ENCODE assay signal across 11 cellular contexts in the genomic region with DNA sequence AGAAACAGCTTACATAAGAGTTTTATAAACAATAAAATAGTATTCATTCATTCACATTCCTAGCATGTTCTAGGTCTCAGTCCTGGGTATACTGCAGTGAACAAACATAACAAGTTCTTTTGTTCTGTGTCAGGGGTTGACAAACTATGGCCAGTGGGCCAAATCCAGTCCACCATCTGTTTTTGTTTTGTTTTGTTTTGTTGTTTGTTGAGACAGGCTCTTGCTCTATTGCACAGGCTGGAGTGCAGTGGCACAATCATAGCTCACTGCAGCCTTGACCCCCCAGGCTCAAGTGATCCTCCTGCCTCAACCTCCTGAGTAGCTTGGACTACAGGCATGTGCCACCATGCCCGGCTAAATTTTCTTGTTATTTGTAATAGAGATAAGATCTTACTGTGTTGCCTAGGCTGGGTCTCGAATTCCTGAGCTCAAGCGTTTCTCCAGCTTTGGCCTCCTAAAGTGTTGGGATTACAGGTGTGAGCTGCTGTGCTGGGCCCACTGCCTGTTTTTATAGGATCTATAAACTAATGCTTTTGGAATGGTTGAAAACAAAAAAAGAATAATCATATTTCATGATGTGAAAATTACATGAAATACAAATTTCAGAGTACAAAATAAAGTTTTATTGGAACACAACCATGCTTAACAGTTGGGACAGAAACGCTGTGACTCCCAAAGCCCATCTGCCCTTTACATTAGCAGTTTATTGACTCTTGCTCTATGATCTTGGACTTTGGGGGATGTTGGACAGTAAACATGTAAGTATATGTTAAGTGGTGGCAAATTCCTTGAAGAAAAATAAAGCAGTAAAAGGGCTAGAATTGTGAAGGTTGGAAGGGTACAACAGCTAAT. TPM values are rescaled to one million over a fixed set of nuclear protein-coding genes. Genes with fewer than 3 reads are reported as not detected.
A peak's percentile ranks its signal among the peaks of the same experiment; 100 is the strongest.
DNase-seq lines count a peak whose midpoint lies in the region; ATAC-seq, FAIRE-seq and TF ChIP-seq lines count a peak whose summit lies in the region.
"Had no signal": no experiment of that assay in that cellular context is flagged by ENCODE, and none has a peak within 500 bp of the region (broad histone marks: within the 10 kb centered on the region; RNA-seq: fewer than 3 reads in every experiment).

No MANE protein-coding gene starts in this region.

- peaks cover 3% of the 10 kb centered on the region for H3K9me1 ChIP-seq in keratinocyte (ENCODE audit: control insufficient read depth, extremely low read depth, insufficient read depth, low read length)

- CTCF ChIA-PET in A549 (lab: Yijun Ruan, JAX) (interaction anchor here (0.8 to 1.5 kb wide), 6 partner anchors 10 to 135 kb away, joined by 3 to 4 read pairs (median 3); a partner anchor contains a TSS), HEK293 (lab: Yijun Ruan, JAX) (interaction anchor here (0.5 to 1.4 kb wide), 6 partner anchors 10 to 1582 kb away, joined by 3 to 7 read pairs (median 4); no protein-coding TSS in a partner anchor), mammary epithelial cell (lab: Charles Lee; ENCODE audit: low non-redundant PET) (no interaction called here)

- H3K9me3 ChIP-seq in A549 = no peaks in the 10 kb centered on the region
- H3K9me3 ChIP-seq in HEK293 (ENCODE audit: control insufficient read depth, insufficient read depth, low read depth, low read length) = no peaks in the 10 kb centered on the region
- H3K9me3 ChIP-seq in mammary epithelial cell (replicated peaks; ENCODE audit: insufficient read depth, low read length) = no peaks in the 10 kb centered on the region
- no peaks in the 10 kb centered on the region for H3K9me3 ChIP-seq in keratinocyte (ENCODE audit: control insufficient read depth, low read depth, low read length)

- H3K27ac Mint-ChIP-seq in activated T-helper 2 cell treated with anti-CD3 and anti-CD28 coated beads, Interferon-gamma antibody, Interleukin-2, Interleukin-4, amounts not matched to agents 10 μg/mL and 5 μg/mL and 100 μg/mL, durations not matched to agents 14 hours and 24 hours and 36 hours = no peak overlapping the region

- dilution Hi-C loops in mammary epithelial cell (cut with HindIII; ENCODE audit: low sequenced_read_pairs) (no loop called here), keratinocyte (cut with MboI; ENCODE audit: extremely low pct_ligation_motif_present, low sequenced_read_pairs) (no loop called here)

- H3K9me3 Mint-ChIP-seq in activated T-helper 2 cell treated with anti-CD3 and anti-CD28 coated beads, Interferon-gamma antibody, Interleukin-2, Interleukin-4, amounts not matched to agents 10 μg/mL and 5 μg/mL and 100 μg/mL, durations not matched to agents 14 hours and 24 hours and 36 hours = no peaks in the 10 kb centered on the region

- H3K9ac ChIP-seq in mammary epithelial cell (ENCODE audit: insufficient read depth, low read length) = peak overlapping the region; percentile 14
- peak overlapping the region; percentile 19 for H3K9ac ChIP-seq in keratinocyte (ENCODE audit: control insufficient read depth, extremely low read depth, insufficient read depth, low read length)

- WGBS in A549 (ENCODE audit: missing lambda C conversion rate) = 6% methylated on average over 4 of the region's 4 CpGs
- WGBS in mammary epithelial cell (ENCODE audit: low coverage, missing lambda C conversion rate) = 18% methylated on average over 4 of the region's 4 CpGs

- no peaks in the 10 kb centered on the region for H3K27me3 Mint-ChIP-seq in activated T-helper 2 cell treated with anti-CD3 and anti-CD28 coated beads, Interferon-gamma antibody, Interleukin-2, Interleukin-4, amounts not matched to agents 10 μg/mL and 5 μg/mL and 100 μg/mL, durations not matched to agents 14 hours and 24 hours and 36 hours (ENCODE audit: low read depth)

- TF ChIP-seq CTCF in A549 (IDR thresholded peaks at IDR 0.05) (no peak), HEK293 (tag by site-specific recombination; IDR thresholded peaks at IDR 0.05) (no peak), mammary epithelial cell (conservative IDR thresholded peaks at IDR 0.05 in 1 of 2, IDR thresholded peaks at IDR 0.05 in 1 of 2; ENCODE audit: extremely low read depth in 1 of 2, insufficient read depth in 1 of 2, low read depth in 1 of 2, low read length in 2 of 2) (no peak), keratinocyte (optimal IDR thresholded peaks at IDR 0.05 in 1 of 3, IDR thresholded peaks at IDR 0.05 in 1 of 3, conservative IDR thresholded peaks at IDR 0.05 in 1 of 3; ENCODE audit: extremely low read depth in 1 of 3, insufficient read depth in 2 of 3, low read length in 3 of 3) (no peak)

- H3K79me2 ChIP-seq in mammary epithelial cell (ENCODE audit: insufficient read depth, low read length) (peaks cover 86% of the 10 kb centered on the region), keratinocyte (ENCODE audit: control insufficient read depth, insufficient read depth, low read length) (peaks cover 82% of the 10 kb centered on the region)

- H3K27ac ChIP-seq in A549 (peak overlapping the region; percentile 48 to 84), HEK293 (ENCODE audit: extremely low read depth, low read depth, low read length) (peak overlapping the region; percentile 38; the same call in 1 of the 2 replicates), mammary epithelial cell (ENCODE audit: insufficient read depth, low read depth, low read length) (peak overlapping the region; percentile 83), keratinocyte (ENCODE audit: control insufficient read depth, insufficient read depth, low read length) (peak overlapping the region; percentile 56)

- TF ChIP-seq POLR2A in A549 (IDR thresholded peaks at IDR 0.05; ENCODE audit: low read length) = no peak

- POLR2A ChIA-PET in A549 (lab: Yijun Ruan, JAX) (no interaction called here), HEK293 (lab: Yijun Ruan, JAX) (interaction anchor here (0.6 to 2.5 kb wide), 6 partner anchors 18 to 96 kb away, joined by 3 to 12 read pairs (median 4); a partner anchor contains a TSS)

- TF ChIP-seq EP300 in A549 (IDR thresholded peaks at IDR 0.05) = no peak

- TF ChIP-seq RAD21 in A549 (conservative IDR thresholded peaks at IDR 0.05 in 1 of 2, IDR thresholded peaks at IDR 0.05 in 1 of 2) = no peak

- H3K4me3 Mint-ChIP-seq in activated T-helper 2 cell treated with anti-CD3 and anti-CD28 coated beads, Interferon-gamma antibody, Interleukin-2, Interleukin-4, amounts not matched to agents 10 μg/mL and 5 μg/mL and 100 μg/mL, durations not matched to agents 14 hours and 24 hours and 36 hours (ENCODE audit: low read depth) = no peak overlapping the region
- H3K4me3 Mint-ChIP-seq: nephron had no signal

- H3K27me3 ChIP-seq in mammary epithelial cell (ENCODE audit: insufficient read depth, low read length) = no peaks in the 10 kb centered on the region
- no peaks in the 10 kb centered on the region for H3K27me3 ChIP-seq in keratinocyte (ENCODE audit: control insufficient read depth, extremely low read depth, insufficient read depth, low read length)

- peak overlapping the region; percentile 72 for H3K4me2 ChIP-seq in A549
- H3K4me2 ChIP-seq in mammary epithelial cell (ENCODE audit: insufficient read depth, low read depth, low read length) = peak overlapping the region; percentile 71
- H3K4me2 ChIP-seq in keratinocyte (ENCODE audit: control insufficient read depth, extremely low read depth, insufficient read depth, low read depth, low read length) = peak overlapping the region; percentile 33

- no TSS peak for BruUV-seq in mammary epithelial cell (replicated peaks; lab: Mats Ljungman, UMichigan)

- peak; percentile 73 to 90; a peak in 5 of 6 replicates for ATAC-seq in A549

- peak; percentile 13 to 40 for DNase-seq in A549 (ENCODE audit: low read depth in 1 of 2, low spot score in 1 of 2)
- peak; percentile 68 for DNase-seq in mammary epithelial cell
- DNase-seq in keratinocyte (ENCODE audit: low read depth, low spot score) = no peak
- DNase-seq in activated T-helper 2 cell treated with anti-CD3 and anti-CD28 coated beads, Interferon-gamma antibody, Interleukin-2, Interleukin-4, amounts not matched to agents 10 μg/mL and 5 μg/mL and 100 μg/mL, durations not matched to agents 14 hours and 24 hours and 36 hours (ENCODE audit: low spot score) = no peak
- no peak for DNase-seq in NCI-H748 (lab: John Stamatoyannopoulos, UW; ENCODE audit: unreplicated experiment)
- no peak for DNase-seq in DMS153 (lab: John Stamatoyannopoulos, UW)
- no peak for DNase-seq in glomerular visceral epithelial cell (ENCODE audit: extremely low spot score)
- DNase-seq: cerebellar nuclear complex, NCI-H2171 had no signal

- H3K36me3 ChIP-seq in HEK293 (ENCODE audit: control insufficient read depth in 2 of 2, insufficient read depth in 1 of 2, low read length in 2 of 2) (peaks cover 0 to 3% of the 10 kb centered on the region in 2 experiments; a peak in 1 of 3 replicates), mammary epithelial cell (ENCODE audit: insufficient read depth, low read length) (no peaks in the 10 kb centered on the region), keratinocyte (ENCODE audit: control insufficient read depth in 2 of 2, extremely low read depth in 1 of 2, insufficient read depth in 2 of 2, low read length in 2 of 2) (peaks cover 0 to 2% of the 10 kb centered on the region in 2 experiments)

- FAIRE-seq in A549 (lab: Jason Lieb, UNC) (no peak), keratinocyte (lab: Jason Lieb, UNC) (peak; percentile 34)

- no peak overlapping the region for H2AFZ ChIP-seq in mammary epithelial cell (ENCODE audit: low read depth, low read length)
- H2AFZ ChIP-seq in keratinocyte (ENCODE audit: control insufficient read depth, low read length) = no peak overlapping the region

- intact Hi-C loops in mammary epithelial cell (cut with micrococcal nuclease) = no loop called here
- intact Hi-C loops in activated T-helper 2 cell treated with anti-CD3 and anti-CD28 coated beads, Interferon-gamma antibody, Interleukin-2, Interleukin-4, amounts not matched to agents 10 μg/mL and 5 μg/mL and 100 μg/mL, durations not matched to agents 14 hours and 24 hours and 36 hours (cut with micrococcal nuclease) = loop anchor here (2.0 kb wide), 1 partner anchor 19 kb away; a partner anchor contains a TSS

- in situ Hi-C loops in mammary epithelial cell (cut with MboI; ENCODE audit: low sequenced_read_pairs in 2 of 2) = no loop called here

- H3K4me3 ChIP-seq in A549 (no peak overlapping the region), HEK293 (ENCODE audit: low read depth, low read length) (no peak overlapping the region), mammary epithelial cell (replicated peaks in 1 of 3; ENCODE audit: insufficient read depth in 1 of 3, low read depth in 2 of 3, low read length in 3 of 3) (peak overlapping the region in 1 of 3 experiments; percentile 1), keratinocyte (ENCODE audit: control insufficient read depth in 2 of 3, extremely low read depth in 1 of 3, insufficient read depth in 2 of 3, low read depth in 1 of 3, low read length in 3 of 3) (peak overlapping the region in 2 of 3 experiments; percentile 8 to 32)

- peaks cover 41% of the 10 kb centered on the region for H3K4me1 Mint-ChIP-seq in activated T-helper 2 cell treated with anti-CD3 and anti-CD28 coated beads, Interferon-gamma antibody, Interleukin-2, Interleukin-4, amounts not matched to agents 10 μg/mL and 5 μg/mL and 100 μg/mL, durations not matched to agents 14 hours and 24 hours and 36 hours (ENCODE audit: low read depth)

- H3K4me1 ChIP-seq in A549 (peaks cover 57% of the 10 kb centered on the region), HEK293 (ENCODE audit: control insufficient read depth, insufficient read depth, low read length) (peaks cover 31% of the 10 kb centered on the region), mammary epithelial cell (ENCODE audit: insufficient read depth, low read length) (peaks cover 23% of the 10 kb centered on the region), keratinocyte (ENCODE audit: control insufficient read depth, extremely low read depth, insufficient read depth, low read length) (peaks cover 39% of the 10 kb centered on the region)

- H4K20me1 ChIP-seq in mammary epithelial cell (ENCODE audit: insufficient read depth, low read length) = no peaks in the 10 kb centered on the region
- peaks cover 20% of the 10 kb centered on the region for H4K20me1 ChIP-seq in keratinocyte (ENCODE audit: control insufficient read depth, extremely low read depth, insufficient read depth, low read length)

- H3K36me3 Mint-ChIP-seq in activated T-helper 2 cell treated with anti-CD3 and anti-CD28 coated beads, Interferon-gamma antibody, Interleukin-2, Interleukin-4, amounts not matched to agents 10 μg/mL and 5 μg/mL and 100 μg/mL, durations not matched to agents 14 hours and 24 hours and 36 hours (ENCODE audit: low read depth) = peaks cover 33% of the 10 kb centered on the region

RNA-seq across cellular contexts. Expression of a gene that starts 17.9 kb away (rescaled TPM):
- polyA plus RNA-seq in A549 (2011; rRNA removed) (99.7 and 136 TPM in 2 replicates), A549 (2017; fragmentation: RNase III; extraction: RNeasy Plus Mini Kit Qiagen cat#74134 plus additional on column Dnase treatment) (103 to 109 TPM (median 104 TPM) in 3 replicates), mammary epithelial cell (136 TPM), keratinocyte (151 to 239 TPM (median 221 TPM) in 3 replicates)
- polyA plus RNA-seq in A549 (2012; cell fraction: cytosol; rRNA removed) = 29.1 and 30.9 TPM in 2 replicates
- 12.3 and 19.4 TPM in 2 replicates for polyA plus RNA-seq in A549 (2012; cell fraction: nucleus; rRNA removed)
- polyA minus RNA-seq in A549 (2011; rRNA and poly(A)+ RNA removed) = 57.6 and 78.2 TPM in 2 replicates
- total RNA-seq in mammary epithelial cell = 100 to 1,000 TPM; 188 to 192 TPM
- polyA minus RNA-seq in mammary epithelial cell (212 TPM), keratinocyte (33.1 to 433 TPM (median 188 TPM) in 3 replicates)
- polyA plus RNA-seq in keratinocyte (2011; ENCODE audit: low read depth) = 220 TPM
- 164 and 254 TPM in 2 replicates for polyA plus RNA-seq in keratinocyte (2011; cell fraction: cytosol; rRNA removed)
- 166 and 240 TPM in 2 replicates for polyA plus RNA-seq in keratinocyte (2011; cell fraction: nucleus; rRNA removed)
- 118 and 146 TPM in 2 replicates for polyA plus RNA-seq in keratinocyte (2012; ENCODE audit: low replicate concordance)
- polyA minus RNA-seq in keratinocyte (2011; cell fraction: cytosol; rRNA and poly(A)+ RNA removed) = 265 TPM
- polyA minus RNA-seq in keratinocyte (2011; cell fraction: nucleus; rRNA and poly(A)+ RNA removed) = 93.3 and 181 TPM in 2 replicates
- 260 and 269 TPM in 2 replicates for total RNA-seq in activated T-helper 2 cell treated with anti-CD3 and anti-CD28 coated beads, Interferon-gamma antibody, Interleukin-2, Interleukin-4, amounts not matched to agents 10 μg/mL and 5 μg/mL and 100 μg/mL, durations not matched to agents 14 hours and 24 hours and 36 hours

RNA-seq across cellular contexts. Expression of a gene that starts 18.5 kb away (rescaled TPM):
- polyA plus RNA-seq in A549 (2011; rRNA removed) (10.5 and 12.0 TPM in 2 replicates), A549 (2017; fragmentation: RNase III; extraction: RNeasy Plus Mini Kit Qiagen cat#74134 plus additional on column Dnase treatment) (10.2 to 10.8 TPM (median 10.3 TPM) in 3 replicates), mammary epithelial cell (8.3 TPM), keratinocyte (7.7 to 13.4 TPM (median 10.3 TPM) in 3 replicates)
- polyA plus RNA-seq in A549 (2012; cell fraction: cytosol; rRNA removed) = 6.5 and 7.0 TPM in 2 replicates
- polyA plus RNA-seq in A549 (2012; cell fraction: nucleus; rRNA removed) = 5.9 and 8.8 TPM in 2 replicates
- 8.4 and 10.0 TPM in 2 replicates for polyA minus RNA-seq in A549 (2011; rRNA and poly(A)+ RNA removed)
- total RNA-seq in mammary epithelial cell = 10 to 100 TPM; 19.2 to 22.3 TPM
- polyA minus RNA-seq in mammary epithelial cell (11.5 TPM), keratinocyte (4.0 to 15.7 TPM (median 6.2 TPM) in 3 replicates)
- 16.9 TPM for polyA plus RNA-seq in keratinocyte (2011; ENCODE audit: low read depth)
- polyA plus RNA-seq in keratinocyte (2011; cell fraction: cytosol; rRNA removed) = 5.1 and 9.3 TPM in 2 replicates
- 14.3 and 16.3 TPM in 2 replicates for polyA plus RNA-seq in keratinocyte (2011; cell fraction: nucleus; rRNA removed)
- 11.3 and 11.7 TPM in 2 replicates for polyA plus RNA-seq in keratinocyte (2012; ENCODE audit: low replicate concordance)
- polyA minus RNA-seq in keratinocyte (2011; cell fraction: cytosol; rRNA and poly(A)+ RNA removed) = 3.6 TPM
- 9.2 and 9.7 TPM in 2 replicates for polyA minus RNA-seq in keratinocyte (2011; cell fraction: nucleus; rRNA and poly(A)+ RNA removed)
- total RNA-seq in activated T-helper 2 cell treated with anti-CD3 and anti-CD28 coated beads, Interferon-gamma antibody, Interleukin-2, Interleukin-4, amounts not matched to agents 10 μg/mL and 5 μg/mL and 100 μg/mL, durations not matched to agents 14 hours and 24 hours and 36 hours = 15.3 and 15.4 TPM in 2 replicates

RNA-seq across cellular contexts. Expression of a gene that starts 37.0 kb away (rescaled TPM):
- 27.3 and 28.3 TPM in 2 replicates for polyA plus RNA-seq in A549 (2011; rRNA removed)
- 40.0 and 41.3 TPM in 2 replicates for polyA plus RNA-seq in A549 (2012; cell fraction: cytosol; rRNA removed)
- polyA plus RNA-seq in A549 (2012; cell fraction: nucleus; rRNA removed) = 198 and 206 TPM in 2 replicates
- 34.5 to 37.4 TPM (median 37.3 TPM) in 3 replicates for polyA plus RNA-seq in A549 (2017; fragmentation: RNase III; extraction: RNeasy Plus Mini Kit Qiagen cat#74134 plus additional on column Dnase treatment)
- polyA minus RNA-seq in A549 (2011; rRNA and poly(A)+ RNA removed) = 52.7 and 57.7 TPM in 2 replicates
- 10 to 100 TPM; 52.2 to 76.0 TPM for total RNA-seq in mammary epithelial cell
- 65.2 TPM for polyA plus RNA-seq in mammary epithelial cell
- 81.0 TPM for polyA minus RNA-seq in mammary epithelial cell
- polyA plus RNA-seq in keratinocyte = 28.6 to 39.2 TPM (median 30.6 TPM) in 3 replicates
- 36.0 TPM for polyA plus RNA-seq in keratinocyte (2011; ENCODE audit: low read depth)
- 20.5 and 26.0 TPM in 2 replicates for polyA plus RNA-seq in keratinocyte (2011; cell fraction: cytosol; rRNA removed)
- polyA plus RNA-seq in keratinocyte (2011; cell fraction: nucleus; rRNA removed) = 86.0 and 114 TPM in 2 replicates
- 35.4 and 47.6 TPM in 2 replicates for polyA plus RNA-seq in keratinocyte (2012; ENCODE audit: low replicate concordance)
- polyA minus RNA-seq in keratinocyte = 37.8 to 59.4 TPM (median 52.1 TPM) in 3 replicates
- polyA minus RNA-seq in keratinocyte (2011; cell fraction: cytosol; rRNA and poly(A)+ RNA removed) = 49.7 TPM
- polyA minus RNA-seq in keratinocyte (2011; cell fraction: nucleus; rRNA and poly(A)+ RNA removed) = 53.8 and 55.9 TPM in 2 replicates
- 64.5 and 68.1 TPM in 2 replicates for total RNA-seq in activated T-helper 2 cell treated with anti-CD3 and anti-CD28 coated beads, Interferon-gamma antibody, Interleukin-2, Interleukin-4, amounts not matched to agents 10 μg/mL and 5 μg/mL and 100 μg/mL, durations not matched to agents 14 hours and 24 hours and 36 hours

Comparison
In these comparisons a context has a peak if more than half of its experiments do, and no peak if none do; other contexts are left out.
1. DNase-seq: peak in A549 (2 of 2) and mammary epithelial cell (single experiment); none in keratinocyte (single experiment), activated T-helper 2 cell treated with anti-CD3 and anti-CD28 coated beads, Interferon-gamma antibody, Interleukin-2, Interleukin-4, amounts not matched to agents 10 μg/mL and 5 μg/mL and 100 μg/mL, durations not matched to agents 14 hours and 24 hours and 36 hours (single experiment), NCI-H748 (single experiment), DMS153 (single experiment) and glomerular visceral epithelial cell (single experiment).
2. H3K4me3 ChIP-seq: peak in keratinocyte (2 of 3); none in A549 (single experiment) and HEK293 (single experiment).
3. Peak in every context shown above with its lines, with median percentiles within 50 percentile points of each other: H3K27ac ChIP-seq and H3K4me2 ChIP-seq.